Comparison of ENCODE assay signal across 19 cellular contexts in genomic region chr13:40732658-40733057, GRCh38. TPM values are rescaled to one million over a fixed set of nuclear protein-coding genes. Genes with fewer than 3 reads are reported as not detected.
DNase-seq lines count a peak whose midpoint lies in the region; ATAC-seq and TF ChIP-seq lines count a peak whose summit lies in the region.
"Had no signal": no experiment of that assay in that cellular context is flagged by ENCODE, and none has a peak within 500 bp of the region (broad histone marks: within the 10 kb centered on the region; RNA-seq: fewer than 3 reads in every experiment).

No MANE protein-coding gene starts in this region.

- ATAC-seq in stimulated activated naive CD8-positive, alpha-beta T cell treated with anti-CD3 and anti-CD28 coated beads, Interleukin-15, amount 100 ng/mL, for 72 hours = no peak
- ATAC-seq in naive thymus-derived CD8-positive, alpha-beta T cell = no peak
- ATAC-seq: A549, GM12878, GM23338, HCT116 had no signal

- peaks cover 14% of the 10 kb centered on the region for H3K4me1 Mint-ChIP-seq in stimulated activated naive CD8-positive, alpha-beta T cell treated with anti-CD3 and anti-CD28 coated beads, Interleukin-15, Interleukin-2, amounts not matched to agents 100 ng/mL and 50 ng/mL, for 24 hours (ENCODE audit: low read depth)
- H3K4me1 Mint-ChIP-seq in stimulated activated naive CD8-positive, alpha-beta T cell treated with anti-CD3 and anti-CD28 coated beads, Interleukin-15, amount 100 ng/mL, for 72 hours = peaks cover 25% of the 10 kb centered on the region
- H3K4me1 Mint-ChIP-seq in naive thymus-derived CD8-positive, alpha-beta T cell = peaks cover 5 to 29% (median 22%) of the 10 kb centered on the region in 4 donors

- peaks cover 32% of the 10 kb centered on the region for H3K36me3 Mint-ChIP-seq in stimulated activated naive CD8-positive, alpha-beta T cell treated with anti-CD3 and anti-CD28 coated beads, Interleukin-15, Interleukin-2, amounts not matched to agents 100 ng/mL and 50 ng/mL, for 24 hours (ENCODE audit: low read depth)
- peaks cover 0 to 42% (median 19%) of the 10 kb centered on the region in 3 donors for H3K36me3 Mint-ChIP-seq in naive thymus-derived CD8-positive, alpha-beta T cell

- no peaks in the 10 kb centered on the region for H3K27me3 Mint-ChIP-seq in stimulated activated naive CD8-positive, alpha-beta T cell treated with anti-CD3 and anti-CD28 coated beads, Interleukin-15, Interleukin-2, amounts not matched to agents 100 ng/mL and 50 ng/mL, for 24 hours
- H3K27me3 Mint-ChIP-seq in stimulated activated naive CD8-positive, alpha-beta T cell treated with anti-CD3 and anti-CD28 coated beads, Interleukin-15, amount 100 ng/mL, for 72 hours = no peaks in the 10 kb centered on the region
- H3K27me3 Mint-ChIP-seq in naive thymus-derived CD8-positive, alpha-beta T cell = no peaks in the 10 kb centered on the region
- H3K27me3 Mint-ChIP-seq: CD4-positive, alpha-beta memory T cell had no signal

- TF ChIP-seq CTCF in fibroblast of villous mesenchyme (IDR thresholded peaks at IDR 0.05; ENCODE audit: insufficient read depth, low read depth, low read length) = no peak

- H3K9me3 Mint-ChIP-seq in stimulated activated naive CD8-positive, alpha-beta T cell treated with anti-CD3 and anti-CD28 coated beads, Interleukin-15, Interleukin-2, amounts not matched to agents 100 ng/mL and 50 ng/mL, for 24 hours = no peaks in the 10 kb centered on the region
- H3K9me3 Mint-ChIP-seq in stimulated activated naive CD8-positive, alpha-beta T cell treated with anti-CD3 and anti-CD28 coated beads, Interleukin-15, amount 100 ng/mL, for 72 hours = no peaks in the 10 kb centered on the region
- peaks cover 0 to 2% (median 0%) of the 10 kb centered on the region in 9 donors for H3K9me3 Mint-ChIP-seq in naive thymus-derived CD8-positive, alpha-beta T cell
- H3K9me3 Mint-ChIP-seq: GM23338, HFFc6 had no signal

- H3K4me3 Mint-ChIP-seq in stimulated activated naive CD8-positive, alpha-beta T cell treated with anti-CD3 and anti-CD28 coated beads, Interleukin-15, Interleukin-2, amounts not matched to agents 100 ng/mL and 50 ng/mL, for 24 hours = no peak overlapping the region
- H3K4me3 Mint-ChIP-seq in stimulated activated naive CD8-positive, alpha-beta T cell treated with anti-CD3 and anti-CD28 coated beads, Interleukin-15, amount 100 ng/mL, for 72 hours = no peak overlapping the region
- H3K4me3 Mint-ChIP-seq in naive thymus-derived CD8-positive, alpha-beta T cell = no peak overlapping the region
- H3K4me3 Mint-ChIP-seq: CD4-positive, alpha-beta memory T cell; GM23338; HFFc6 had no signal

- POLR2A ChIA-PET in naive thymus-derived CD8-positive, alpha-beta T cell (lab: Charles Lee) = interaction anchor here (0.6 to 0.8 kb wide), 2 partner anchors 41 to 164 kb away, joined by 4 to 5 read pairs; no protein-coding TSS in a partner anchor

- peak overlapping the region; percentile 17 for H3K27ac Mint-ChIP-seq in stimulated activated naive CD8-positive, alpha-beta T cell treated with anti-CD3 and anti-CD28 coated beads, Interleukin-15, Interleukin-2, amounts not matched to agents 100 ng/mL and 50 ng/mL, for 24 hours
- no peak overlapping the region for H3K27ac Mint-ChIP-seq in stimulated activated naive CD8-positive, alpha-beta T cell treated with anti-CD3 and anti-CD28 coated beads, Interleukin-15, amount 100 ng/mL, for 72 hours
- H3K27ac Mint-ChIP-seq in naive thymus-derived CD8-positive, alpha-beta T cell = peak overlapping the region in 8 of 10 donors; percentile 33 to 72 (median 62)
- H3K27ac Mint-ChIP-seq: GM23338, HFFc6 had no signal

- no peak overlapping the region for H3K4me3 ChIP-seq in fibroblast of villous mesenchyme (ENCODE audit: low read depth, low read length)
- H3K4me3 ChIP-seq: A549, GM12878, GM23338 had no signal

- DNase-seq in stimulated activated naive CD8-positive, alpha-beta T cell treated with anti-CD3 and anti-CD28 coated beads, Interleukin-15, amount 100 ng/mL, for 72 hours = no peak
- DNase-seq in fibroblast of villous mesenchyme (ENCODE audit: low read depth) (peak; percentile 51), globus pallidus (ENCODE audit: low spot score) (no peak), kidney glomerular epithelial cell (lab: John Stamatoyannopoulos, UW) (no peak)
- no peak for DNase-seq in naive thymus-derived CD8-positive, alpha-beta T cell
- DNase-seq in stimulated activated CD8-positive, alpha-beta memory T cell treated with anti-CD3 and anti-CD28 coated beads, Interleukin-4, amount 100 ng/mL, for 48 hours = no peak
- DNase-seq: AML-193; CD4-positive, alpha-beta memory T cell; COR-L47; DMS 273 treated with DMSO at 0.1 percent for 48 hours; DMS53; DND-41; EL; HFFc6 had no signal

RNA-seq across cellular contexts. Expression of gene MRPS31, which starts 38.3 kb away (rescaled TPM):
- total RNA-seq in fibroblast of villous mesenchyme = 14.5 and 18.1 TPM in 2 replicates
- total RNA-seq in naive thymus-derived CD8-positive, alpha-beta T cell = 10 to 100 TPM; 40.0 to 41.2 TPM
- 10 to 100 TPM; 48.8 to 60.2 (median 57.8) TPM for polyA plus RNA-seq in naive thymus-derived CD8-positive, alpha-beta T cell

RNA-seq across cellular contexts. Expression of gene SLC25A15, which starts 56.8 kb away (rescaled TPM):
- total RNA-seq in fibroblast of villous mesenchyme = 19.4 and 20.0 TPM in 2 replicates
- total RNA-seq in naive thymus-derived CD8-positive, alpha-beta T cell = 10 to 100 TPM; 11.4 to 13.1 TPM
- 10 to 100 TPM in 2 of 3 donors, 1 to 10 TPM in 1; 5.3 to 12.1 (median 10.2) TPM for polyA plus RNA-seq in naive thymus-derived CD8-positive, alpha-beta T cell

Comparison
In these comparisons a context has a peak if more than half of its experiments do, and no peak if none do; other contexts are left out.
1. H3K27ac Mint-ChIP-seq: peak in stimulated activated naive CD8-positive, alpha-beta T cell treated with anti-CD3 and anti-CD28 coated beads, Interleukin-15, Interleukin-2, amounts not matched to agents 100 ng/mL and 50 ng/mL, for 24 hours (single experiment) and naive thymus-derived CD8-positive, alpha-beta T cell (8 of 10); none in stimulated activated naive CD8-positive, alpha-beta T cell treated with anti-CD3 and anti-CD28 coated beads, Interleukin-15, amount 100 ng/mL, for 72 hours (0 of 2).